ENCODE assay signal across 1 cellular context in the genomic region with DNA sequence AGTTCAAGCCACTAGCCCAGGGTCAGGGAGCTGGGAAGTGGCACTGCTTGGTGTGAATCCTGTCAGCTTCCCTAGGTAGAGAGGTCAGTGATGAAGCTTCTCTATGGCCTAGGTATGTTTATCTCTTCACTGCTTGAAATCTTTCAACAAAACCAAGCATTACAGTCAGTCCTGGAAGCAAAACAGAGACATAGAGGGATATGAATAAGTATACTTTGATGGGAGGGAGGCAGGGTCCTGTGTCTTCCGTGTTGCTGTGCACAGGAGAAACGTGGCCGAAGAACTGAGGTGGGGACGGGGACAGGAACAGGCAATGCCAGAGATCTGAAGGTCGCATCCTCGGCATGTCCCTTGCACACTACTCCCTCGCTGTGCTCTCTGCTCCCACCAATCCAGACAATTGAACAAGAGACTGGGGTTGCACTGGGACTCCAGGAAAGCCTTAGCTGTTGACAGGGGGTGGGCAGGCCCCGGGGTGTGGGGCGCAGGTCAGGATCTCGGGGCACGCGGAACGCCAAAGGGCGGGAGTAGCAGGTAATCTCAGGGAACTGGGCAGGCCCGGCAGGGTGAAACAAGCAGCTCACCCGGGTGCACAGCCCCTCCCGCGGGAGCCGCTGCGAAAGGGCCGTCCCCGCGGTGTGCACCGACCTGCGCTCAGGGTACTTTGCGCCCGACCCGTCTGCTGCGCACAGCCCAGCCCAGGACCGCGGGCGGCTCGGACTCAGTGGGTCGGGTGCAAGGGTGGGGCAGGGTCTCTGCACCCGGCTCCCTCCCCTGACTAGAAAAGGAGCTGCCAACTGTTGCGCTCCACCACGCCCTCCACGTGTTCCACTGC.
A peak's percentile ranks its signal among the peaks of the same experiment; 100 is the strongest.
TF ChIP-seq lines count a peak whose summit lies in the region.

A gene (plus strand): TSS at position 810 of the 835 bp plus-strand sequence. CDS start 71 bp downstream, outside the sequence.

TF ChIP-seq in HepG2, 621 proteins besides CTCF, POLR2A, EP300 and RAD21:
- TF ChIP-seq NRL (CRISPR knock-in tag; IDR thresholded peaks at IDR 0.05; ENCODE audit: borderline replicate concordance) (0 out of 2 replicates have a peak, but pooled peaks have one; percentile 16), ZNF30 (CRISPR knock-in tag; IDR thresholded peaks at IDR 0.05) (peak; percentile 49; the same call in 1 of the 2 replicates), TBX2 (CRISPR knock-in tag; IDR thresholded peaks at IDR 0.05; ENCODE audit: borderline replicate concordance) (no peak), ZNF644 (CRISPR knock-in tag; IDR thresholded peaks at IDR 0.05; ENCODE audit: low read depth) (no peak), ZNF121 (CRISPR knock-in tag; IDR thresholded peaks at IDR 0.05) (no peak), ZNF17 (CRISPR knock-in tag; IDR thresholded peaks at IDR 0.05) (no peak)
- TF ChIP-seq, protein P1, sequence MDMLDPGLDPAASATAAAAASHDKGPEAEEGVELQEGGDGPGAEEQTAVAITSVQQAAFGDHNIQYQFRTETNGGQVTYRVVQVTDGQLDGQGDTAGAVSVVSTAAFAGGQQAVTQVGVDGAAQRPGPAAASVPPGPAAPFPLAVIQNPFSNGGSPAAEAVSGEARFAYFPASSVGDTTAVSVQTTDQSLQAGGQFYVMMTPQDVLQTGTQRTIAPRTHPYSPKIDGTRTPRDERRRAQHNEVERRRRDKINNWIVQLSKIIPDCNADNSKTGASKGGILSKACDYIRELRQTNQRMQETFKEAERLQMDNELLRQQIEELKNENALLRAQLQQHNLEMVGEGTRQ (IDR thresholded peaks at IDR 0.05; ENCODE audit: low read depth, low read length) = no peak
- TF ChIP-seq, protein P1 (CRISPR knock-in tag; IDR thresholded peaks at IDR 0.05; ENCODE audit: borderline replicate concordance) = no peak
- TF ChIP-seq, protein P2, sequence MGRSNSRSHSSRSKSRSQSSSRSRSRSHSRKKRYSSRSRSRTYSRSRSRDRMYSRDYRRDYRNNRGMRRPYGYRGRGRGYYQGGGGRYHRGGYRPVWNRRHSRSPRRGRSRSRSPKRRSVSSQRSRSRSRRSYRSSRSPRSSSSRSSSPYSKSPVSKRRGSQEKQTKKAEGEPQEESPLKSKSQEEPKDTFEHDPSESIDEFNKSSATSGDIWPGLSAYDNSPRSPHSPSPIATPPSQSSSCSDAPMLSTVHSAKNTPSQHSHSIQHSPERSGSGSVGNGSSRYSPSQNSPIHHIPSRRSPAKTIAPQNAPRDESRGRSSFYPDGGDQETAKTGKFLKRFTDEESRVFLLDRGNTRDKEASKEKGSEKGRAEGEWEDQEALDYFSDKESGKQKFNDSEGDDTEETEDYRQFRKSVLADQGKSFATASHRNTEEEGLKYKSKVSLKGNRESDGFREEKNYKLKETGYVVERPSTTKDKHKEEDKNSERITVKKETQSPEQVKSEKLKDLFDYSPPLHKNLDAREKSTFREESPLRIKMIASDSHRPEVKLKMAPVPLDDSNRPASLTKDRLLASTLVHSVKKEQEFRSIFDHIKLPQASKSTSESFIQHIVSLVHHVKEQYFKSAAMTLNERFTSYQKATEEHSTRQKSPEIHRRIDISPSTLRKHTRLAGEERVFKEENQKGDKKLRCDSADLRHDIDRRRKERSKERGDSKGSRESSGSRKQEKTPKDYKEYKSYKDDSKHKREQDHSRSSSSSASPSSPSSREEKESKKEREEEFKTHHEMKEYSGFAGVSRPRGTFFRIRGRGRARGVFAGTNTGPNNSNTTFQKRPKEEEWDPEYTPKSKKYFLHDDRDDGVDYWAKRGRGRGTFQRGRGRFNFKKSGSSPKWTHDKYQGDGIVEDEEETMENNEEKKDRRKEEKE (IDR thresholded peaks at IDR 0.05) = no peak
